ENCODE assay signal across 9 cellular contexts in genomic region chr3:58414538-58415197, GRCh38. TPM values are rescaled to one million over a fixed set of nuclear protein-coding genes. Genes with fewer than 3 reads are reported as not detected.
DNase-seq lines count a peak whose midpoint lies in the region; ATAC-seq and TF ChIP-seq lines count a peak whose summit lies in the region.
"Had no signal": no experiment of that assay in that cellular context is flagged by ENCODE, and none has a peak within 500 bp of the region (broad histone marks: within the 10 kb centered on the region; RNA-seq: fewer than 3 reads in every experiment).

No MANE protein-coding gene starts in this region.

- H3K27ac ChIP-seq in Panc1 (ENCODE audit: low read length): no peak overlapping the region
- H3K27ac ChIP-seq in cardiac muscle cell: no peak overlapping the region

- no peaks in the 10 kb centered on the region for H3K27me3 Mint-ChIP-seq in activated naive CD8-positive, alpha-beta T cell treated with anti-CD3 and anti-CD28 coated beads for 36 hours
- H3K27me3 Mint-ChIP-seq: activated naive CD4-positive, alpha-beta T cell treated with anti-CD3 and anti-CD28 coated beads, Interleukin-2, amount 50 U/mL, for 24 hours had no signal

- no peaks in the 10 kb centered on the region for H3K9me3 Mint-ChIP-seq in activated naive CD8-positive, alpha-beta T cell treated with anti-CD3 and anti-CD28 coated beads for 36 hours
- H3K9me3 Mint-ChIP-seq: activated naive CD4-positive, alpha-beta T cell treated with anti-CD3 and anti-CD28 coated beads, Interleukin-2, amount 50 U/mL, for 24 hours had no signal

- H3K36me3 Mint-ChIP-seq in activated naive CD8-positive, alpha-beta T cell treated with anti-CD3 and anti-CD28 coated beads for 36 hours: peaks cover 4% of the 10 kb centered on the region

- DNase-seq in DMS79 (lab: John Stamatoyannopoulos, UW) (peak; percentile 5), Panc1 (ENCODE audit: low read depth, low spot score) (no peak), cardiac muscle cell (ENCODE audit: low read depth in 1 of 2, low spot score in 1 of 2) (peak; percentile 57 to 83), renal cortical epithelial cell (ENCODE audit: low read depth) (peak; percentile 63), NCI-H446 treated with DMSO at 0.1 percent for 48 hours (lab: John Stamatoyannopoulos, UW) (no peak)
- DNase-seq in activated naive CD8-positive, alpha-beta T cell treated with anti-CD3 and anti-CD28 coated beads for 36 hours: peak; percentile 13

- TF ChIP-seq CTCF in Panc1 (IDR thresholded peaks at IDR 0.05) (peak; percentile 76), cardiac muscle cell (IDR thresholded peaks at IDR 0.05; ENCODE audit: low read depth, low read length) (peak; percentile 75)

- H3K27ac Mint-ChIP-seq in activated naive CD8-positive, alpha-beta T cell treated with anti-CD3 and anti-CD28 coated beads for 36 hours: no peak overlapping the region
- H3K27ac Mint-ChIP-seq: activated naive CD4-positive, alpha-beta T cell treated with anti-CD3 and anti-CD28 coated beads, Interleukin-2, amount 50 U/mL, for 24 hours had no signal

- H3K27me3 ChIP-seq in Panc1 (ENCODE audit: control insufficient read depth, insufficient read depth, low read length) (no peaks in the 10 kb centered on the region), cardiac muscle cell (no peaks in the 10 kb centered on the region)

- H3K4me1 ChIP-seq in Panc1 (ENCODE audit: control insufficient read depth, insufficient read depth, low read length) (no peaks in the 10 kb centered on the region), cardiac muscle cell (ENCODE audit: low read depth) (peaks cover 19% of the 10 kb centered on the region)

- peaks cover 4% of the 10 kb centered on the region for H3K4me1 Mint-ChIP-seq in activated naive CD8-positive, alpha-beta T cell treated with anti-CD3 and anti-CD28 coated beads for 36 hours

- H3K36me3 ChIP-seq in Panc1 (ENCODE audit: control insufficient read depth, insufficient read depth, low read length) (no peaks in the 10 kb centered on the region), cardiac muscle cell (peaks cover 5% of the 10 kb centered on the region)

- H3K4me3 ChIP-seq in Panc1 (ENCODE audit: low read depth in 2 of 2, low read length in 2 of 2): no peak overlapping the region
- H3K4me3 ChIP-seq in cardiac muscle cell: no peak overlapping the region

- no TSS peak for BruUV-seq in Panc1 (replicated peaks; lab: Mats Ljungman, UMichigan)

- H3K4me3 Mint-ChIP-seq in activated naive CD8-positive, alpha-beta T cell treated with anti-CD3 and anti-CD28 coated beads for 36 hours: no peak overlapping the region
- H3K4me3 Mint-ChIP-seq: activated naive CD4-positive, alpha-beta T cell treated with anti-CD3 and anti-CD28 coated beads, Interleukin-2, amount 50 U/mL, for 24 hours had no signal

- ATAC-seq in HG03469 (IDR thresholded peaks at IDR 0.05; ENCODE audit: unreplicated experiment): peak; percentile 36
- ATAC-seq in Panc1: peak; percentile 72
- ATAC-seq in GM18511 (IDR thresholded peaks at IDR 0.05; ENCODE audit: unreplicated experiment): no peak

- POLR2A ChIA-PET in Panc1 (lab: Charles Lee): no interaction called here

- in situ Hi-C loops in Panc1 (cut with HindIII; ENCODE audit: low pct_unique_long_range_greater_than_20kb, low sequenced_read_pairs): no loop called here

- no peaks in the 10 kb centered on the region for H3K9me3 ChIP-seq in Panc1 (ENCODE audit: control insufficient read depth, insufficient read depth, low read depth, low read length)
- no peaks in the 10 kb centered on the region for H3K9me3 ChIP-seq in cardiac muscle cell (ENCODE audit: low read depth)

- CTCF ChIA-PET in Panc1 (lab: Charles Lee): no interaction called here

- intact Hi-C loops in Panc1 (cut with micrococcal nuclease; ENCODE audit: unreplicated experiment): loop anchor here (5.0 to 10.0 kb wide), 2 partner anchors 77 to 230 kb away; no protein-coding TSS in a partner anchor

RNA-seq across cellular contexts. Expression of gene PDHB, which starts 19.0 kb away (rescaled TPM):
- 66.6 TPM for total RNA-seq in Panc1 (2021; ENCODE audit: unreplicated experiment)
- polyA plus RNA-seq in Panc1 (2012; ENCODE audit: insufficient read length): 67.2 TPM
- 10 to 100 TPM; 64.6 to 65.3 TPM for total RNA-seq in activated naive CD8-positive, alpha-beta T cell treated with anti-CD3 and anti-CD28 coated beads for 36 hours
- 260 and 584 TPM in 2 replicates for total RNA-seq in cardiac muscle cell
- polyA plus RNA-seq in cardiac muscle cell: 247 and 266 TPM in 2 replicates
- total RNA-seq in renal cortical epithelial cell: 126 and 207 TPM in 2 replicates

Comparison
In these comparisons a context has a peak if more than half of its experiments do, and no peak if none do; other contexts are left out.
1. DNase-seq: peak in DMS79 (single experiment), activated naive CD8-positive, alpha-beta T cell treated with anti-CD3 and anti-CD28 coated beads for 36 hours (single experiment), cardiac muscle cell (2 of 2) and renal cortical epithelial cell (single experiment); none in Panc1 (single experiment) and NCI-H446 treated with DMSO at 0.1 percent for 48 hours (single experiment).